2 cellular contexts compared by ENCODE assay signal in the genomic region with DNA sequence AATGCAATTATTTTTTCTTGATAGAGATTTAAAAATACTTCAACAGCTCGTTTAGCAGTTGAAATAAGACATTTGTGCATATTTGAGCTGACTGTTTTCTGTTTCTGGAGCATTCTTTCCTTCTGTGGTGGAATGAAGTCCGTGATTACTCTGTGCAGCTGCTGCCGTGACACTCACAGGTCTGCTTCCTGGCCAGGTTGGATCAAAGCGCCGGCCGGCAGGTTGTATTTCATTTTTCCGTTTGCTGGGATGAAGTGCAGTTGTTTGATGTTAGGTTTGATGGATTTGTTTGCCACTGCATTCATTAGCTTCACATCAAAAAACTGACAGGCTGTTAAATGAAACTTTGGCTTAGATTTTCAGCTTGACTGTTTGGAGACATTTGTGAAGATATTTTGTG.
TF ChIP-seq lines count a peak whose summit lies in the region.

No MANE protein-coding gene starts in this region.

TF ChIP-seq in WTC11, 78 proteins besides CTCF, POLR2A, EP300 and RAD21:
- TF ChIP-seq GABPB1 (CRISPR knock-in tag; IDR thresholded peaks at IDR 0.05) = 0 out of 2 replicates have a peak, but pooled peaks have one; percentile 19
- TF ChIP-seq, protein P1, sequence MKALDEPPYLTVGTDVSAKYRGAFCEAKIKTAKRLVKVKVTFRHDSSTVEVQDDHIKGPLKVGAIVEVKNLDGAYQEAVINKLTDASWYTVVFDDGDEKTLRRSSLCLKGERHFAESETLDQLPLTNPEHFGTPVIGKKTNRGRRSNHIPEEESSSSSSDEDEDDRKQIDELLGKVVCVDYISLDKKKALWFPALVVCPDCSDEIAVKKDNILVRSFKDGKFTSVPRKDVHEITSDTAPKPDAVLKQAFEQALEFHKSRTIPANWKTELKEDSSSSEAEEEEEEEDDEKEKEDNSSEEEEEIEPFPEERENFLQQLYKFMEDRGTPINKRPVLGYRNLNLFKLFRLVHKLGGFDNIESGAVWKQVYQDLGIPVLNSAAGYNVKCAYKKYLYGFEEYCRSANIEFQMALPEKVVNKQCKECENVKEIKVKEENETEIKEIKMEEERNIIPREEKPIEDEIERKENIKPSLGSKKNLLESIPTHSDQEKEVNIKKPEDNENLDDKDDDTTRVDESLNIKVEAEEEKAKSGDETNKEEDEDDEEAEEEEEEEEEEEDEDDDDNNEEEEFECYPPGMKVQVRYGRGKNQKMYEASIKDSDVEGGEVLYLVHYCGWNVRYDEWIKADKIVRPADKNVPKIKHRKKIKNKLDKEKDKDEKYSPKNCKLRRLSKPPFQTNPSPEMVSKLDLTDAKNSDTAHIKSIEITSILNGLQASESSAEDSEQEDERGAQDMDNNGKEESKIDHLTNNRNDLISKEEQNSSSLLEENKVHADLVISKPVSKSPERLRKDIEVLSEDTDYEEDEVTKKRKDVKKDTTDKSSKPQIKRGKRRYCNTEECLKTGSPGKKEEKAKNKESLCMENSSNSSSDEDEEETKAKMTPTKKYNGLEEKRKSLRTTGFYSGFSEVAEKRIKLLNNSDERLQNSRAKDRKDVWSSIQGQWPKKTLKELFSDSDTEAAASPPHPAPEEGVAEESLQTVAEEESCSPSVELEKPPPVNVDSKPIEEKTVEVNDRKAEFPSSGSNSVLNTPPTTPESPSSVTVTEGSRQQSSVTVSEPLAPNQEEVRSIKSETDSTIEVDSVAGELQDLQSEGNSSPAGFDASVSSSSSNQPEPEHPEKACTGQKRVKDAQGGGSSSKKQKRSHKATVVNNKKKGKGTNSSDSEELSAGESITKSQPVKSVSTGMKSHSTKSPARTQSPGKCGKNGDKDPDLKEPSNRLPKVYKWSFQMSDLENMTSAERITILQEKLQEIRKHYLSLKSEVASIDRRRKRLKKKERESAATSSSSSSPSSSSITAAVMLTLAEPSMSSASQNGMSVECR (CRISPR knock-in tag; IDR thresholded peaks at IDR 0.05; ENCODE audit: borderline replicate concordance) = no peak

TF ChIP-seq in HepG2, 621 proteins besides CTCF, POLR2A, EP300 and RAD21 (continues in another document):
- TF ChIP-seq ZNF383 (CRISPR knock-in tag; IDR thresholded peaks at IDR 0.05; ENCODE audit: borderline replicate concordance) (no peak), SMAD3 (CRISPR knock-in tag; IDR thresholded peaks at IDR 0.05) (peak; percentile 64; the same call in 1 of the 2 replicates), ZNF557 (CRISPR knock-in tag; IDR thresholded peaks at IDR 0.05) (no peak), NR2F2 (IDR thresholded peaks at IDR 0.05; ENCODE audit: borderline replicate concordance, low read depth) (peak; percentile 76), MXD4 (CRISPR knock-in tag; IDR thresholded peaks at IDR 0.05) (no peak), ZNF549 (CRISPR knock-in tag; IDR thresholded peaks at IDR 0.05) (no peak), ZNF484 (CRISPR knock-in tag; IDR thresholded peaks at IDR 0.05; ENCODE audit: borderline replicate concordance, low read depth) (no peak), FOXJ3 (CRISPR knock-in tag; IDR thresholded peaks at IDR 0.05; ENCODE audit: borderline replicate concordance) (peak; percentile 86), PHF8 (CRISPR knock-in tag; IDR thresholded peaks at IDR 0.05) (no peak), ZNF577 (CRISPR knock-in tag; IDR thresholded peaks at IDR 0.05; ENCODE audit: borderline replicate concordance, low read depth) (no peak), HMG20B (CRISPR knock-in tag; conservative IDR thresholded peaks at IDR 0.05) (peak; percentile 69; the same call in 1 of the 2 replicates), ZKSCAN1 (IDR thresholded peaks at IDR 0.05; ENCODE audit: low read length) (no peak), ESRRA (CRISPR knock-in tag; IDR thresholded peaks at IDR 0.05; ENCODE audit: low read depth) (no peak), KDM6A (CRISPR knock-in tag; IDR thresholded peaks at IDR 0.05; ENCODE audit: low read depth) (peak; percentile 79), KLF9 (CRISPR knock-in tag; IDR thresholded peaks at IDR 0.05; ENCODE audit: low read depth) (no peak), SSRP1 (CRISPR knock-in tag; IDR thresholded peaks at IDR 0.05) (no peak), NCOA2 (CRISPR knock-in tag; IDR thresholded peaks at IDR 0.05) (peak; percentile 94), KDM4B (CRISPR knock-in tag; IDR thresholded peaks at IDR 0.05) (no peak), MED13 (CRISPR knock-in tag; IDR thresholded peaks at IDR 0.05) (peak; percentile 78; the same call in 1 of the 2 replicates), SOX6 (IDR thresholded peaks at IDR 0.05) (no peak), SOX6 (CRISPR knock-in tag; IDR thresholded peaks at IDR 0.05) (peak; percentile 87), ETV5 (CRISPR knock-in tag; IDR thresholded peaks at IDR 0.05; ENCODE audit: borderline replicate concordance) (peak; percentile 97), HDAC6 (IDR thresholded peaks at IDR 0.05; ENCODE audit: low read depth, low read length) (0 out of 2 replicates have a peak, but pooled peaks have one; percentile 44), ZBTB3 (CRISPR knock-in tag; IDR thresholded peaks at IDR 0.05; ENCODE audit: borderline replicate concordance, low read depth) (peak; percentile 97; the same call in 1 of the 2 replicates), HMG20A (CRISPR knock-in tag; IDR thresholded peaks at IDR 0.05; ENCODE audit: borderline replicate concordance) (peak; percentile 83; the same call in 1 of the 2 replicates), ZNF430 (CRISPR knock-in tag; IDR thresholded peaks at IDR 0.05) (peak; percentile 58; the same call in 1 of the 2 replicates), ISL2 (CRISPR knock-in tag; IDR thresholded peaks at IDR 0.05) (peak; percentile 98), RFXAP (CRISPR knock-in tag; IDR thresholded peaks at IDR 0.05; ENCODE audit: borderline replicate concordance) (0 out of 2 replicates have a peak, but pooled peaks have one; percentile 49), KDM1A (CRISPR knock-in tag; IDR thresholded peaks at IDR 0.05) (no peak), SP4 (CRISPR knock-in tag; IDR thresholded peaks at IDR 0.05) (no peak), CREB1 (IDR thresholded peaks at IDR 0.05) (no peak; the same call in 1 of the 2 replicates), CREB1 (CRISPR knock-in tag; IDR thresholded peaks at IDR 0.05) (peak; percentile 41), BHLHE40 (IDR thresholded peaks at IDR 0.05; ENCODE audit: low read length) (peak; percentile 82), HNRNPL (IDR thresholded peaks at IDR 0.05; ENCODE audit: low read depth, low read length) (no peak), ZMYM3 (CRISPR knock-in tag; IDR thresholded peaks at IDR 0.05) (0 out of 2 replicates have a peak, but pooled peaks have one; percentile 35), CBX1 (IDR thresholded peaks at IDR 0.05; ENCODE audit: low read depth) (no peak)
- TF ChIP-seq, protein P2, sequence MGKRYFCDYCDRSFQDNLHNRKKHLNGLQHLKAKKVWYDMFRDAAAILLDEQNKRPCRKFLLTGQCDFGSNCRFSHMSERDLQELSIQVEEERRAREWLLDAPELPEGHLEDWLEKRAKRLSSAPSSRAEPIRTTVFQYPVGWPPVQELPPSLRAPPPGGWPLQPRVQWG (CRISPR knock-in tag; IDR thresholded peaks at IDR 0.05; ENCODE audit: borderline replicate concordance, low read depth) = no peak
- TF ChIP-seq, protein P3, sequence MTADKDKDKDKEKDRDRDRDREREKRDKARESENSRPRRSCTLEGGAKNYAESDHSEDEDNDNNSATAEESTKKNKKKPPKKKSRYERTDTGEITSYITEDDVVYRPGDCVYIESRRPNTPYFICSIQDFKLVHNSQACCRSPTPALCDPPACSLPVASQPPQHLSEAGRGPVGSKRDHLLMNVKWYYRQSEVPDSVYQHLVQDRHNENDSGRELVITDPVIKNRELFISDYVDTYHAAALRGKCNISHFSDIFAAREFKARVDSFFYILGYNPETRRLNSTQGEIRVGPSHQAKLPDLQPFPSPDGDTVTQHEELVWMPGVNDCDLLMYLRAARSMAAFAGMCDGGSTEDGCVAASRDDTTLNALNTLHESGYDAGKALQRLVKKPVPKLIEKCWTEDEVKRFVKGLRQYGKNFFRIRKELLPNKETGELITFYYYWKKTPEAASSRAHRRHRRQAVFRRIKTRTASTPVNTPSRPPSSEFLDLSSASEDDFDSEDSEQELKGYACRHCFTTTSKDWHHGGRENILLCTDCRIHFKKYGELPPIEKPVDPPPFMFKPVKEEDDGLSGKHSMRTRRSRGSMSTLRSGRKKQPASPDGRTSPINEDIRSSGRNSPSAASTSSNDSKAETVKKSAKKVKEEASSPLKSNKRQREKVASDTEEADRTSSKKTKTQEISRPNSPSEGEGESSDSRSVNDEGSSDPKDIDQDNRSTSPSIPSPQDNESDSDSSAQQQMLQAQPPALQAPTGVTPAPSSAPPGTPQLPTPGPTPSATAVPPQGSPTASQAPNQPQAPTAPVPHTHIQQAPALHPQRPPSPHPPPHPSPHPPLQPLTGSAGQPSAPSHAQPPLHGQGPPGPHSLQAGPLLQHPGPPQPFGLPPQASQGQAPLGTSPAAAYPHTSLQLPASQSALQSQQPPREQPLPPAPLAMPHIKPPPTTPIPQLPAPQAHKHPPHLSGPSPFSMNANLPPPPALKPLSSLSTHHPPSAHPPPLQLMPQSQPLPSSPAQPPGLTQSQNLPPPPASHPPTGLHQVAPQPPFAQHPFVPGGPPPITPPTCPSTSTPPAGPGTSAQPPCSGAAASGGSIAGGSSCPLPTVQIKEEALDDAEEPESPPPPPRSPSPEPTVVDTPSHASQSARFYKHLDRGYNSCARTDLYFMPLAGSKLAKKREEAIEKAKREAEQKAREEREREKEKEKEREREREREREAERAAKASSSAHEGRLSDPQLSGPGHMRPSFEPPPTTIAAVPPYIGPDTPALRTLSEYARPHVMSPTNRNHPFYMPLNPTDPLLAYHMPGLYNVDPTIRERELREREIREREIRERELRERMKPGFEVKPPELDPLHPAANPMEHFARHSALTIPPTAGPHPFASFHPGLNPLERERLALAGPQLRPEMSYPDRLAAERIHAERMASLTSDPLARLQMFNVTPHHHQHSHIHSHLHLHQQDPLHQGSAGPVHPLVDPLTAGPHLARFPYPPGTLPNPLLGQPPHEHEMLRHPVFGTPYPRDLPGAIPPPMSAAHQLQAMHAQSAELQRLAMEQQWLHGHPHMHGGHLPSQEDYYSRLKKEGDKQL (CRISPR knock-in tag; IDR thresholded peaks at IDR 0.05; ENCODE audit: low read depth) = 0 out of 2 replicates have a peak, but pooled peaks have one; percentile 22
- TF ChIP-seq, protein P4, sequence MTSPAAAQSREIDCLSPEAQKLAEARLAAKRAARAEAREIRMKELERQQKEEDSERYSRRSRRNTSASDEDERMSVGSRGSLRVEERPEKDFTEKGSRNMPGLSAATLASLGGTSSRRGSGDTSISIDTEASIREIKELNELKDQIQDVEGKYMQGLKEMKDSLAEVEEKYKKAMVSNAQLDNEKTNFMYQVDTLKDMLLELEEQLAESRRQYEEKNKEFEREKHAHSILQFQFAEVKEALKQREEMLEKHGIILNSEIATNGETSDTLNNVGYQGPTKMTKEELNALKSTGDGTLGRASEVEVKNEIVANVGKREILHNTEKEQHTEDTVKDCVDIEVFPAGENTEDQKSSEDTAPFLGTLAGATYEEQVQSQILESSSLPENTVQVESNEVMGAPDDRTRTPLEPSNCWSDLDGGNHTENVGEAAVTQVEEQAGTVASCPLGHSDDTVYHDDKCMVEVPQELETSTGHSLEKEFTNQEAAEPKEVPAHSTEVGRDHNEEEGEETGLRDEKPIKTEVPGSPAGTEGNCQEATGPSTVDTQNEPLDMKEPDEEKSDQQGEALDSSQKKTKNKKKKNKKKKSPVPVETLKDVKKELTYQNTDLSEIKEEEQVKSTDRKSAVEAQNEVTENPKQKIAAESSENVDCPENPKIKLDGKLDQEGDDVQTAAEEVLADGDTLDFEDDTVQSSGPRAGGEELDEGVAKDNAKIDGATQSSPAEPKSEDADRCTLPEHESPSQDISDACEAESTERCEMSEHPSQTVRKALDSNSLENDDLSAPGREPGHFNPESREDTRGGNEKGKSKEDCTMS (CRISPR knock-in tag; conservative IDR thresholded peaks at IDR 0.05) = no peak
- TF ChIP-seq, protein P5, sequence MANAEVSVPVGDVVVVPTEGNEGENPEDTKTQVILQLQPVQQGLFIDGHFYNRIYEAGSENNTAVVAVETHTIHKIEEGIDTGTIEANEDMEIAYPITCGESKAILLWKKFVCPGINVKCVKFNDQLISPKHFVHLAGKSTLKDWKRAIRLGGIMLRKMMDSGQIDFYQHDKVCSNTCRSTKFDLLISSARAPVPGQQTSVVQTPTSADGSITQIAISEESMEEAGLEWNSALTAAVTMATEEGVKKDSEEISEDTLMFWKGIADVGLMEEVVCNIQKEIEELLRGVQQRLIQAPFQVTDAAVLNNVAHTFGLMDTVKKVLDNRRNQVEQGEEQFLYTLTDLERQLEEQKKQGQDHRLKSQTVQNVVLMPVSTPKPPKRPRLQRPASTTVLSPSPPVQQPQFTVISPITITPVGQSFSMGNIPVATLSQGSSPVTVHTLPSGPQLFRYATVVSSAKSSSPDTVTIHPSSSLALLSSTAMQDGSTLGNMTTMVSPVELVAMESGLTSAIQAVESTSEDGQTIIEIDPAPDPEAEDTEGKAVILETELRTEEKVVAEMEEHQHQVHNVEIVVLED (CRISPR knock-in tag; IDR thresholded peaks at IDR 0.05; ENCODE audit: borderline replicate concordance) = peak; percentile 17; the same call in 1 of the 2 replicates
- TF ChIP-seq, protein P6, sequence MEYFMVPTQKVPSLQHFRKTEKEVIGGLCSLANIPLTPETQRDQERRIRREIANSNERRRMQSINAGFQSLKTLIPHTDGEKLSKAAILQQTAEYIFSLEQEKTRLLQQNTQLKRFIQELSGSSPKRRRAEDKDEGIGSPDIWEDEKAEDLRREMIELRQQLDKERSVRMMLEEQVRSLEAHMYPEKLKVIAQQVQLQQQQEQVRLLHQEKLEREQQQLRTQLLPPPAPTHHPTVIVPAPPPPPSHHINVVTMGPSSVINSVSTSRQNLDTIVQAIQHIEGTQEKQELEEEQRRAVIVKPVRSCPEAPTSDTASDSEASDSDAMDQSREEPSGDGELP (IDR thresholded peaks at IDR 0.05; ENCODE audit: borderline replicate concordance, low read depth) = peak; percentile 92
- TF ChIP-seq, protein P7, sequence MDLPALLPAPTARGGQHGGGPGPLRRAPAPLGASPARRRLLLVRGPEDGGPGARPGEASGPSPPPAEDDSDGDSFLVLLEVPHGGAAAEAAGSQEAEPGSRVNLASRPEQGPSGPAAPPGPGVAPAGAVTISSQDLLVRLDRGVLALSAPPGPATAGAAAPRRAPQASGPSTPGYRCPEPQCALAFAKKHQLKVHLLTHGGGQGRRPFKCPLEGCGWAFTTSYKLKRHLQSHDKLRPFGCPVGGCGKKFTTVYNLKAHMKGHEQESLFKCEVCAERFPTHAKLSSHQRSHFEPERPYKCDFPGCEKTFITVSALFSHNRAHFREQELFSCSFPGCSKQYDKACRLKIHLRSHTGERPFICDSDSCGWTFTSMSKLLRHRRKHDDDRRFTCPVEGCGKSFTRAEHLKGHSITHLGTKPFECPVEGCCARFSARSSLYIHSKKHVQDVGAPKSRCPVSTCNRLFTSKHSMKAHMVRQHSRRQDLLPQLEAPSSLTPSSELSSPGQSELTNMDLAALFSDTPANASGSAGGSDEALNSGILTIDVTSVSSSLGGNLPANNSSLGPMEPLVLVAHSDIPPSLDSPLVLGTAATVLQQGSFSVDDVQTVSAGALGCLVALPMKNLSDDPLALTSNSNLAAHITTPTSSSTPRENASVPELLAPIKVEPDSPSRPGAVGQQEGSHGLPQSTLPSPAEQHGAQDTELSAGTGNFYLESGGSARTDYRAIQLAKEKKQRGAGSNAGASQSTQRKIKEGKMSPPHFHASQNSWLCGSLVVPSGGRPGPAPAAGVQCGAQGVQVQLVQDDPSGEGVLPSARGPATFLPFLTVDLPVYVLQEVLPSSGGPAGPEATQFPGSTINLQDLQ (CRISPR knock-in tag; IDR thresholded peaks at IDR 0.05) = no peak
